1 cellular context compared by ENCODE assay signal in the genomic region with DNA sequence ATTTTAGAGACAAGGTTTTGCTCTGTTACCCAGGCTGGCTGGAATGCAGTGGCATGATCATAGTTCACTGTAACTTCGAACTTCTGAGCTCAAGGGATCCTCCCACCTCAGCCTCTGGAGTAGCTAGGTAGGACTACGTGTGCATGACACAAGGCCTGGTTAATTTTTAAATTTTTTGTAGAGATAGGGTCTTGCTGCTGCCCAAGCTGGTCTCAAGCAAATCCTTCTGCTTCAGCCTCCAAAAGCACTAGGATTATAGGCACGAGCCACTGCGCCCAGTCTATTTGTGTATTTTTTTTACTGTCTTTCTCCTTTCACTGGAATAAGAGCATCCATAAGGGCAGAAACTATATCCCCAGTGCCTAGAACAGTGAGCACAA.
TF ChIP-seq lines count a peak whose summit lies in the region.

No MANE protein-coding gene starts in this region.

TF ChIP-seq in HepG2, 621 proteins besides CTCF, POLR2A, EP300 and RAD21 (continued from another document and continues in another):
- TF ChIP-seq HMGXB4 (CRISPR knock-in tag; IDR thresholded peaks at IDR 0.05; ENCODE audit: borderline replicate concordance in 1 of 2, low read depth in 1 of 2): no peak
- TF ChIP-seq ZMYM4 (CRISPR knock-in tag; IDR thresholded peaks at IDR 0.05): peak; percentile 80; the same call in 1 of the 2 replicates
- TF ChIP-seq GFI1 (CRISPR knock-in tag; IDR thresholded peaks at IDR 0.05; ENCODE audit: borderline replicate concordance): peak; percentile 60; the same call in 1 of the 2 replicates
- TF ChIP-seq, protein P1, sequence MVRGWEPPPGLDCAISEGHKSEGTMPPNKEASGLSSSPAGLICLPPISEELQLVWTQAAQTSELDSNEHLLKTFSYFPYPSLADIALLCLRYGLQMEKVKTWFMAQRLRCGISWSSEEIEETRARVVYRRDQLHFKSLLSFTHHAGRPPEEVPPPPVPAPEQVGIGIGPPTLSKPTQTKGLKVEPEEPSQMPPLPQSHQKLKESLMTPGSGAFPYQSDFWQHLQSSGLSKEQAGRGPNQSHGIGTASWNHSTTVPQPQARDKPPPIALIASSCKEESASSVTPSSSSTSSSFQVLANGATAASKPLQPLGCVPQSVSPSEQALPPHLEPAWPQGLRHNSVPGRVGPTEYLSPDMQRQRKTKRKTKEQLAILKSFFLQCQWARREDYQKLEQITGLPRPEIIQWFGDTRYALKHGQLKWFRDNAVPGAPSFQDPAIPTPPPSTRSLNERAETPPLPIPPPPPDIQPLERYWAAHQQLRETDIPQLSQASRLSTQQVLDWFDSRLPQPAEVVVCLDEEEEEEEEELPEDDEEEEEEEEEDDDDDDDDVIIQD (CRISPR knock-in tag; IDR thresholded peaks at IDR 0.05; ENCODE audit: low read depth): peak; percentile 97
- no peak for TF ChIP-seq NAIF1 (CRISPR knock-in tag; IDR thresholded peaks at IDR 0.05; ENCODE audit: borderline replicate concordance)
- no peak for TF ChIP-seq GATA4 (IDR thresholded peaks at IDR 0.05; ENCODE audit: borderline replicate concordance, low read depth)
- peak; percentile 66; the same call in 1 of the 2 replicates for TF ChIP-seq TARDBP (CRISPR knock-in tag; IDR thresholded peaks at IDR 0.05)
- no peak for TF ChIP-seq SOX13 (IDR thresholded peaks at IDR 0.05)
- peak in 1 of 2 experiments; percentile 72; a peak in 2 of 4 replicates for TF ChIP-seq SOX13 (CRISPR knock-in tag; conservative IDR thresholded peaks at IDR 0.05 in 1 of 2, IDR thresholded peaks at IDR 0.05 in 1 of 2)
- TF ChIP-seq HNRNPK (IDR thresholded peaks at IDR 0.05; ENCODE audit: low read depth, low read length, poor library complexity, severe bottlenecking): no peak
- no peak for TF ChIP-seq ARHGAP35 (CRISPR knock-in tag; IDR thresholded peaks at IDR 0.05; ENCODE audit: borderline replicate concordance)
- TF ChIP-seq, protein P2, sequence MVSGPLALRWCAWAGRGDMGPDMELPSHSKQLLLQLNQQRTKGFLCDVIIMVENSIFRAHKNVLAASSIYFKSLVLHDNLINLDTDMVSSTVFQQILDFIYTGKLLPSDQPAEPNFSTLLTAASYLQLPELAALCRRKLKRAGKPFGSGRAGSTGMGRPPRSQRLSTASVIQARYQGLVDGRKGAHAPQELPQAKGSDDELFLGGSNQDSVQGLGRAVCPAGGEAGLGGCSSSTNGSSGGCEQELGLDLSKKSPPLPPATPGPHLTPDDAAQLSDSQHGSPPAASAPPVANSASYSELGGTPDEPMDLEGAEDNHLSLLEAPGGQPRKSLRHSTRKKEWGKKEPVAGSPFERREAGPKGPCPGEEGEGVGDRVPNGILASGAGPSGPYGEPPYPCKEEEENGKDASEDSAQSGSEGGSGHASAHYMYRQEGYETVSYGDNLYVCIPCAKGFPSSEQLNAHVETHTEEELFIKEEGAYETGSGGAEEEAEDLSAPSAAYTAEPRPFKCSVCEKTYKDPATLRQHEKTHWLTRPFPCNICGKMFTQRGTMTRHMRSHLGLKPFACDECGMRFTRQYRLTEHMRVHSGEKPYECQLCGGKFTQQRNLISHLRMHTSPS (CRISPR knock-in tag; IDR thresholded peaks at IDR 0.05; ENCODE audit: low read depth): no peak
- TF ChIP-seq DNMT1 (CRISPR knock-in tag; IDR thresholded peaks at IDR 0.05): no peak
- TF ChIP-seq NFKBIZ (CRISPR knock-in tag; IDR thresholded peaks at IDR 0.05): no peak
- TF ChIP-seq, protein P3, sequence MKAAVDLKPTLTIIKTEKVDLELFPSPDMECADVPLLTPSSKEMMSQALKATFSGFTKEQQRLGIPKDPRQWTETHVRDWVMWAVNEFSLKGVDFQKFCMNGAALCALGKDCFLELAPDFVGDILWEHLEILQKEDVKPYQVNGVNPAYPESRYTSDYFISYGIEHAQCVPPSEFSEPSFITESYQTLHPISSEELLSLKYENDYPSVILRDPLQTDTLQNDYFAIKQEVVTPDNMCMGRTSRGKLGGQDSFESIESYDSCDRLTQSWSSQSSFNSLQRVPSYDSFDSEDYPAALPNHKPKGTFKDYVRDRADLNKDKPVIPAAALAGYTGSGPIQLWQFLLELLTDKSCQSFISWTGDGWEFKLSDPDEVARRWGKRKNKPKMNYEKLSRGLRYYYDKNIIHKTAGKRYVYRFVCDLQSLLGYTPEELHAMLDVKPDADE (CRISPR knock-in tag; IDR thresholded peaks at IDR 0.05): no peak
- no peak for TF ChIP-seq ZSCAN22 (CRISPR knock-in tag; IDR thresholded peaks at IDR 0.05)
- TF ChIP-seq ZNF740 (CRISPR knock-in tag; IDR thresholded peaks at IDR 0.05): no peak
- peak; percentile 75; the same call in 1 of the 2 replicates for TF ChIP-seq HDAC2 (CRISPR knock-in tag; IDR thresholded peaks at IDR 0.05)
- no peak for TF ChIP-seq ZNF260 (CRISPR knock-in tag; IDR thresholded peaks at IDR 0.05; ENCODE audit: borderline replicate concordance, low read depth)
- TF ChIP-seq HOXA9 (CRISPR knock-in tag; IDR thresholded peaks at IDR 0.05; ENCODE audit: borderline replicate concordance): no peak
- no peak for TF ChIP-seq GMEB2 (CRISPR knock-in tag; IDR thresholded peaks at IDR 0.05; ENCODE audit: low read depth)
- TF ChIP-seq MAFK (conservative IDR thresholded peaks at IDR 0.05 in 1 of 2, IDR thresholded peaks at IDR 0.05 in 1 of 2; ENCODE audit: low read length in 2 of 2): no peak
- no peak for TF ChIP-seq ZNF841 (CRISPR knock-in tag; IDR thresholded peaks at IDR 0.05; ENCODE audit: borderline replicate concordance)
- TF ChIP-seq ZBTB1 (CRISPR knock-in tag; IDR thresholded peaks at IDR 0.05; ENCODE audit: borderline replicate concordance): no peak
- TF ChIP-seq ZNF460 (CRISPR knock-in tag; IDR thresholded peaks at IDR 0.05; ENCODE audit: borderline replicate concordance): no peak
- no peak for TF ChIP-seq TCF7L2 (IDR thresholded peaks at IDR 0.05; ENCODE audit: low read depth, low read length)
- TF ChIP-seq ZNF276 (CRISPR knock-in tag; IDR thresholded peaks at IDR 0.05; ENCODE audit: low read depth): no peak
- TF ChIP-seq TBX3 (IDR thresholded peaks at IDR 0.05; ENCODE audit: borderline replicate concordance): no peak
- no peak for TF ChIP-seq RAD51 (IDR thresholded peaks at IDR 0.05; ENCODE audit: borderline replicate concordance)
- no peak for TF ChIP-seq ZNF691 (CRISPR knock-in tag; IDR thresholded peaks at IDR 0.05; ENCODE audit: borderline replicate concordance, low read depth)
- 0 out of 2 replicates have a peak, but pooled peaks have one; percentile 29 for TF ChIP-seq AFF4 (CRISPR knock-in tag; IDR thresholded peaks at IDR 0.05)
- no peak for TF ChIP-seq ZNF761 (CRISPR knock-in tag; conservative IDR thresholded peaks at IDR 0.05)
- no peak for TF ChIP-seq ZNF569 (CRISPR knock-in tag; IDR thresholded peaks at IDR 0.05; ENCODE audit: borderline replicate concordance)
- no peak for TF ChIP-seq ATRX (CRISPR knock-in tag; IDR thresholded peaks at IDR 0.05; ENCODE audit: borderline replicate concordance)
- no peak for TF ChIP-seq SMAD3 (CRISPR knock-in tag; IDR thresholded peaks at IDR 0.05)
- TF ChIP-seq KDM5A (IDR thresholded peaks at IDR 0.05; ENCODE audit: borderline replicate concordance, low read length): peak; percentile 21; the same call in 1 of the 2 replicates
- no peak for TF ChIP-seq FOXM1 (CRISPR knock-in tag; IDR thresholded peaks at IDR 0.05)
- no peak for TF ChIP-seq ATF7 (IDR thresholded peaks at IDR 0.05)
- no peak for TF ChIP-seq ATF7 (CRISPR knock-in tag; IDR thresholded peaks at IDR 0.05)
- no peak for TF ChIP-seq ZNF703 (CRISPR knock-in tag; IDR thresholded peaks at IDR 0.05; ENCODE audit: borderline replicate concordance)
- TF ChIP-seq NR2F1 (CRISPR knock-in tag; IDR thresholded peaks at IDR 0.05): no peak
- no peak for TF ChIP-seq YY1 (IDR thresholded peaks at IDR 0.05; ENCODE audit: insufficient read depth, insufficient replicate concordance, low read depth, low read length)
- TF ChIP-seq CBX1 (IDR thresholded peaks at IDR 0.05; ENCODE audit: low read depth): no peak
- TF ChIP-seq, protein P4, sequence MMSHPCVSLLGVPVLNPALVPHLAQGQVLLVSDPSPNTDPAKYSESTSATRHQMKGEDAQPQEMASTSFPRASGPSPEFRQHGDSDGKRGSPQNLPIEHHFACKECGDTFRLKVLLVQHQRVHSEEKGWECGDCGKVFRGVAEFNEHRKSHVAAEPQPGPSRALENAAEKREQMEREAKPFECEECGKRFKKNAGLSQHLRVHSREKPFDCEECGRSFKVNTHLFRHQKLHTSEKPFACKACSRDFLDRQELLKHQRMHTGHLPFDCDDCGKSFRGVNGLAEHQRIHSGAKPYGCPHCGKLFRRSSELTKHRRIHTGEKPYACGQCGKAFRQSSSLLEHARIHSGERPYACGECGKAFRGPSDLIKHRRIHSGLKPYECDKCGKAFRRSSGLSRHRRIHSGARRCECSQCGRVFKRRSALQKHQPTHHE (CRISPR knock-in tag; IDR thresholded peaks at IDR 0.05; ENCODE audit: borderline replicate concordance): no peak
- no peak for TF ChIP-seq ZNF230 (CRISPR knock-in tag; IDR thresholded peaks at IDR 0.05)
- TF ChIP-seq, protein P5, sequence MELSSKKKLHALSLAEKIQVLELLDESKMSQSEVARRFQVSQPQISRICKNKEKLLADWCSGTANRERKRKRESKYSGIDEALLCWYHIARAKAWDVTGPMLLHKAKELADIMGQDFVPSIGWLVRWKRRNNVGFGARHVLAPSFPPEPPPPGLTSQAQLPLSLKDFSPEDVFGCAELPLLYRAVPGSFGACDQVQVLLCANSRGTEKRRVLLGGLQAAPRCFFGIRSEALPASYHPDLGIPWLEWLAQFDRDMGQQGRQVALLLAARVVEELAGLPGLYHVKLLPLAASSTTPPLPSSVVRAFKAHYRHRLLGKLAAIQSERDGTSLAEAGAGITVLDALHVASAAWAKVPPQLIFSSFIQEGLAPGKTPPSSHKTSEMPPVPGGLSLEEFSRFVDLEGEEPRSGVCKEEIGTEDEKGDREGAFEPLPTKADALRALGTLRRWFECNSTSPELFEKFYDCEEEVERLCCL (CRISPR knock-in tag; IDR thresholded peaks at IDR 0.05; ENCODE audit: borderline replicate concordance): no peak
